In the genomic region with DNA sequence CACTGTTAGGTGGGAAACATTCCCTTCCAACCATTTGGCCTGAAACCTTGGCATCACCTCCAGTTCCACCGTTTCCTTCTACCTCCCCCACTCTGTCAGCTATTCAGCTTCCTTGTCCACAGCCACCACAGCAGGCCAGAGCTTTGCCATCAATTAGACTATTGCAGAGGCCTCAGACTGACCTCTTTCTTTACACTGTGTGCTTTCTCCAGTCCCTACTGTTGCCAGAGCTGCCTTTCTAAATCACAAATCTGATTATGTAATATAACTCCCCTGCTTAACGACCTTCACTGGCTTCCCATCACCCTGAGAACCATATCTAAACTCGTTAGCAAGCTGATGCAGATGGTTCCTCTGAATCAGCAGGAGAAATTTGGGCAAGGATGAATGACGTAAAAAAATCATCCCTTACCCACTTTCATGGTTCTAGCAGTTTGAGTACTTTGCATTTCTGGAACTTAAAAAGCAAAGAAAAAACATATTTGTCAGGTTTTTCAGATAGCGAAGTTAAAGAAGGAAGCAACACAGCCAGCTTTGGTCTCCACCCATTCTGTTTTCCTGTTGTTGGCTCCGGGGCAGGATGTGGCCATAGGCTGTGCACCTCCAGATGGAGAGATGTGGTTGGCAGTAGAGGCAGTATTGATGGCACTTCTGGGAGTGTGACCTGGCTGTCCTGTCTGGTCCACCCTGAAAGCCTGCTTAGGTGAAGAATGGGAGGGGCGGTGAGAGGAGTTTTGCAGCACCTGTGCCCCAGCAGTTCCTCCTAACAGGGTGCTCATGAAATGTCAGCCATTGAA, we compare ENCODE assay signal across 12 cellular contexts.
A peak's percentile ranks its signal among the peaks of the same experiment; 100 is the strongest.
DNase-seq lines count a peak whose midpoint lies in the region; ATAC-seq and TF ChIP-seq lines count a peak whose summit lies in the region.
"Had no signal": no experiment of that assay in that cellular context is flagged by ENCODE, and none has a peak within 500 bp of the region (broad histone marks: within the 10 kb centered on the region; RNA-seq: fewer than 3 reads in every experiment).

No MANE protein-coding gene starts in this region.

- no peak for DNase-seq in Right ventricle myocardium inferior (ENCODE audit: missing footprints)
- no peak for DNase-seq in cardiac septum (ENCODE audit: low spot score)
- DNase-seq in activated CD8-positive, alpha-beta memory T cell treated with anti-CD3 and anti-CD28 coated beads for 24 hours: peak; percentile 56
- no peak for DNase-seq in glutamatergic neuron
- DNase-seq in NCI-H748 (lab: John Stamatoyannopoulos, UW; ENCODE audit: unreplicated experiment): no peak
- DNase-seq: GOT3, left cardiac atrium, NCI-H774 had no signal

- H3K9me3 Mint-ChIP-seq in glutamatergic neuron (ENCODE audit: unreplicated experiment): no peaks in the 10 kb centered on the region

- peak overlapping the region; percentile 86 for H3K27ac Mint-ChIP-seq in glutamatergic neuron (ENCODE audit: unreplicated experiment)

- no peaks in the 10 kb centered on the region for H3K27me3 Mint-ChIP-seq in glutamatergic neuron (ENCODE audit: unreplicated experiment)

- H3K27ac ChIP-seq in thymus (ENCODE audit: low read depth): peak overlapping the region; percentile 80
- H3K27ac ChIP-seq: epithelial cell of prostate had no signal

- no peaks in the 10 kb centered on the region for H3K27me3 ChIP-seq in thymus (ENCODE audit: control insufficient read depth, insufficient read depth)

- peak; percentile 54 for ATAC-seq in Right ventricle myocardium inferior
- ATAC-seq in HG03175 (IDR thresholded peaks at IDR 0.05; ENCODE audit: unreplicated experiment): no peak
- ATAC-seq in GM19397 (IDR thresholded peaks at IDR 0.05; ENCODE audit: unreplicated experiment): no peak

- no peaks in the 10 kb centered on the region for H3K36me3 Mint-ChIP-seq in glutamatergic neuron (ENCODE audit: unreplicated experiment)

- no peak overlapping the region for H3K4me3 ChIP-seq in thymus (ENCODE audit: low read length)

- H3K4me1 ChIP-seq in thymus (ENCODE audit: control insufficient read depth, insufficient read depth, low read length): no peaks in the 10 kb centered on the region

- no peak overlapping the region for H3K4me3 Mint-ChIP-seq in glutamatergic neuron (ENCODE audit: unreplicated experiment)

- TF ChIP-seq CTCF in glutamatergic neuron (IDR thresholded peaks at IDR 0.05; ENCODE audit: partially characterized antibody, unreplicated experiment): no peak

- WGBS in thymus: 18% methylated on average over 7 of the region's 7 CpGs

- no peaks in the 10 kb centered on the region for H3K9me3 ChIP-seq in thymus (ENCODE audit: control insufficient read depth)

- H3K4me1 Mint-ChIP-seq in glutamatergic neuron (ENCODE audit: low read depth, unreplicated experiment): peaks cover 12% of the 10 kb centered on the region

- intact Hi-C loops in Right ventricle myocardium inferior (cut with DNase I) (no loop called here), cardiac septum (cut with DNase I) (no loop called here)

- H3K36me3 ChIP-seq in thymus (ENCODE audit: control insufficient read depth, insufficient read depth): no peaks in the 10 kb centered on the region
